Comparison of ENCODE assay signal across 1 cellular context in genomic region chr4:2651998-2652397, GRCh38.
TF ChIP-seq lines count a peak whose summit lies in the region.

No MANE protein-coding gene starts in this region.

TF ChIP-seq in SK-N-SH, 30 proteins besides CTCF, POLR2A, EP300 and RAD21 (continued from another document):
- TF ChIP-seq REST (IDR thresholded peaks at IDR 0.05; ENCODE audit: low read depth, low read length) (no peak), SIN3A (IDR thresholded peaks at IDR 0.05; ENCODE audit: borderline replicate concordance, low read depth, low read length) (no peak), ZBTB33 (IDR thresholded peaks at IDR 0.05; ENCODE audit: borderline replicate concordance, low read depth) (no peak), PBX3 (IDR thresholded peaks at IDR 0.05) (no peak), ELF1 (IDR thresholded peaks at IDR 0.05) (no peak), POLR2AphosphoS5 (IDR thresholded peaks at IDR 0.05; ENCODE audit: low read depth, low read length) (no peak), USF2 (IDR thresholded peaks at IDR 0.05; ENCODE audit: borderline replicate concordance, low read depth, low read length) (no peak), RCOR1 (IDR thresholded peaks at IDR 0.05; ENCODE audit: low read length) (no peak)
